In genomic region chr6:110876170-110876773, GRCh38 we compare ENCODE assay signal across 1 cellular context.
TF ChIP-seq lines count a peak whose summit lies in the region.

No MANE protein-coding gene starts in this region.

TF ChIP-seq in H1, 55 proteins besides CTCF, POLR2A, EP300 and RAD21 (continued from another document):
- TF ChIP-seq ATF2 (IDR thresholded peaks at IDR 0.05; ENCODE audit: low read length) = no peak
- TF ChIP-seq RFX5 (IDR thresholded peaks at IDR 0.05; ENCODE audit: borderline replicate concordance, low read depth, low read length) = no peak
- TF ChIP-seq MAX (IDR thresholded peaks at IDR 0.05) = peak; percentile 84
- peak; percentile 94 for TF ChIP-seq TBP (IDR thresholded peaks at IDR 0.05; ENCODE audit: low read depth, low read length)
- no peak for TF ChIP-seq TCF12 (IDR thresholded peaks at IDR 0.05; ENCODE audit: low read depth, low read length)
- peak; percentile 95 for TF ChIP-seq POLR2AphosphoS5 (IDR thresholded peaks at IDR 0.05; ENCODE audit: low read depth, low read length)
- TF ChIP-seq TAF1 (IDR thresholded peaks at IDR 0.05; ENCODE audit: low read depth, low read length) = peak; percentile 95
- TF ChIP-seq RNF2 (IDR thresholded peaks at IDR 0.05; ENCODE audit: borderline replicate concordance, low read depth, low read length, missing control alignments, poor library complexity, severe bottlenecking) = no peak
